In genomic region chr2:234690569-234691225, GRCh38 we compare ENCODE assay signal across 10 cellular contexts.
DNase-seq lines count a peak whose midpoint lies in the region; ATAC-seq and TF ChIP-seq lines count a peak whose summit lies in the region.
"Had no signal": no experiment of that assay in that cellular context is flagged by ENCODE, and none has a peak within 500 bp of the region (broad histone marks: within the 10 kb centered on the region; RNA-seq: fewer than 3 reads in every experiment).

No MANE protein-coding gene starts in this region.

- H3K4me3 ChIP-seq in thyroid gland (replicated peaks in 1 of 3), result no peak overlapping the region
- H3K4me3 ChIP-seq: ascending aorta had no signal

- ATAC-seq in esophagus mucosa (peak; percentile 40), GM21723 (IDR thresholded peaks at IDR 0.05; ENCODE audit: unreplicated experiment) (no peak), HG02884 (IDR thresholded peaks at IDR 0.05; ENCODE audit: unreplicated experiment) (no peak)

- H3K27me3 ChIP-seq in thyroid gland, result no peaks in the 10 kb centered on the region
- H3K27me3 ChIP-seq: ascending aorta had no signal

- no peak for TF ChIP-seq POLR2A in thyroid gland (IDR thresholded peaks at IDR 0.05)

- no peaks in the 10 kb centered on the region for H3K36me3 ChIP-seq in thyroid gland
- H3K36me3 ChIP-seq: ascending aorta had no signal

- H3K27ac ChIP-seq in thyroid gland, result no peak overlapping the region
- H3K27ac ChIP-seq: ascending aorta had no signal

- no peak for TF ChIP-seq CTCF in thyroid gland (IDR thresholded peaks at IDR 0.05)

- intact Hi-C loops in thyroid gland (cut with DNase I), result no loop called here

- WGBS in thyroid gland, 2 donors, result 39 to 42% methylated on average over 7 to 8 of the region's 8 CpGs

- H3K4me1 ChIP-seq in thyroid gland, result peaks cover 0 to 3% of the 10 kb centered on the region in 2 donors

- H3K9me3 ChIP-seq in thyroid gland, result no peaks in the 10 kb centered on the region
- H3K9me3 ChIP-seq: ascending aorta had no signal

- DNase-seq in NCI-H1105 (lab: John Stamatoyannopoulos, UW) (peak; percentile 91), NCI-H748 treated with DMSO at 0.1 percent for 48 hours (lab: John Stamatoyannopoulos, UW) (peak; percentile 100), retina (peak; percentile 61), medulla oblongata (ENCODE audit: extremely low spot score) (no peak), thyroid gland (no peak)
- DNase-seq: activated CD4-positive, alpha-beta T cell treated with anti-CD3 and anti-CD28 coated beads, Interleukin-2, amount 10 ng/mL, durations not matched to agents 7 days and 5 days had no signal

Comparison
In these comparisons a context has a peak if more than half of its experiments do, and no peak if none do; other contexts are left out.
1. DNase-seq: peak in NCI-H1105 (single experiment), NCI-H748 treated with DMSO at 0.1 percent for 48 hours (single experiment) and retina (single experiment); none in medulla oblongata (single experiment) and thyroid gland (0 of 2).